ENCODE assay signal across 1 cellular context in the genomic region with DNA sequence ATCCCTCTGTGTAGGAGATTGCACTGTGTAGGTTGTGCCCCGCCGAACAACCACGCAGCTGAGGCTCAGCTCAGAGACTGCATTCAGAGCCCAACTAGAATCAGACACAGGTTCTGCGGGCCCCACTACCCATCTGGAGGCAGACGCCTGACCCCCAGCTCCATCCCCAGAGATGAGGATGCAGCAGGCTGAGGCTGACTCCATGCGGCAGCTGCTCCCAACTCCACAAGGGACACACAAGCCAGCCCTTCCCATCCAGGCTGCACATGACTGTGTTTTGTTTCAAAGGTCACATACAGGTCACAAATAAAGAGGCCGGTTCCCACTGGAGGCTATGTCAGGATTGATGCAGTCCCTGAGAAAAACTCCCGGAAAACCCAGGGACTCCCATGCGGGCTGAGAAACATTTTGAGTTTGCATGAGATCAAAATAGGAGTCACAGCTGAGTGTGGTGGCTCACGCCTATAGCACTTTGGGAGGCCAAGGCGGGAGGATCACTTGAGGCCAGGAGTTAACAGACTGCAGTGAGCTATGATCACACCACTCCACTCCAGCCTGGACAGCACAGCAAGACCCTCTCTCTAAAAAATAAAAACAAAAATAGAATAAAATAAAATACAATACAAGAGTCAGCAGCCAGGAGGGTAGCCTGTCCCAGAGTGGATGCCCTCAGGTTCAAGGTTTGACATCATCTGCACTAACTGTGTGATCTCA.
TF ChIP-seq lines count a peak whose summit lies in the region.

No MANE protein-coding gene starts in this region.

TF ChIP-seq in SK-N-SH, 30 proteins besides CTCF, POLR2A, EP300 and RAD21 (continued from another document):
- no peak for TF ChIP-seq TEAD4 (IDR thresholded peaks at IDR 0.05; ENCODE audit: borderline replicate concordance, insufficient read depth)
- no peak for TF ChIP-seq RCOR1 (IDR thresholded peaks at IDR 0.05; ENCODE audit: low read length)
- no peak for TF ChIP-seq RXRA (IDR thresholded peaks at IDR 0.05; ENCODE audit: borderline replicate concordance, low read depth)
- no peak for TF ChIP-seq FOSL2 (IDR thresholded peaks at IDR 0.05; ENCODE audit: borderline replicate concordance, low read depth)
